ENCODE assay signal across 21 cellular contexts in the genomic region with DNA sequence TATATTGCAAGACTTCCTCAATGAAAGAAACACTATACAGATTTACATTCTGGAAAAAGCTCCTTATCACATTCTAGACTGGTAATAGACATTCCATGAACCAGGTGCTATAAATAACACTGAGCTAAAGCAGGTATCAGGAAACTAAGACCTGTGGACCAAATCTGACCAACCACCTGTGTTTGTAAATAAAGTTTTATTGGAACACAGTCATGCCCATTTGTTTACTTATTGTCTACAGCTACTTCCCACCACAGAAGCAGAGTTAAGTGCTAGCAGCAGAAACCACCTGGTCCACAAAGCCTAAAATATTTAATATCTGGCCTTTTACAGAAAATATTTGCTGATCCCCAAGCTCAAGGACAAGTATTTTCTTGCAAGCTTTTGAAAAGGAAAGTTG.
DNase-seq lines count a peak whose midpoint lies in the region; ATAC-seq, FAIRE-seq and TF ChIP-seq lines count a peak whose summit lies in the region.
"Had no signal": no experiment of that assay in that cellular context is flagged by ENCODE, and none has a peak within 500 bp of the region (broad histone marks: within the 10 kb centered on the region; RNA-seq: fewer than 3 reads in every experiment).

No MANE protein-coding gene starts in this region.

- BruUV-seq in GM12878 (replicated peaks; lab: Mats Ljungman, UMichigan), result no TSS peak

- no peaks in the 10 kb centered on the region for H3K9me3 ChIP-seq in GM12878 (replicated peaks; ENCODE audit: control insufficient read depth, insufficient read depth, low read length)
- H3K9me3 ChIP-seq in neural progenitor cell (ENCODE audit: low read depth), result no peaks in the 10 kb centered on the region
- H3K9me3 ChIP-seq: A549; BLaER1 treated with 17β-estradiol and CSF1 and Interleukin-3, amounts not matched to agents 10 nM and 100 nM; Caco-2 had no signal

- H3K27ac ChIP-seq in GM12878 (ENCODE audit: control insufficient read depth, insufficient read depth), result no peak overlapping the region
- no peak overlapping the region for H3K27ac ChIP-seq in neural progenitor cell
- H3K27ac ChIP-seq: 22Rv1; A549; BLaER1 treated with 17β-estradiol and CSF1 and Interleukin-3, amounts not matched to agents 10 nM and 100 nM; C4-2B had no signal

- H2AFZ ChIP-seq in GM12878 (ENCODE audit: control insufficient read depth, low read depth, low read length) (no peak overlapping the region), neural progenitor cell (replicated peaks) (peak overlapping the region; percentile 26)

- no peak for TF ChIP-seq POLR2A in GM12878 (IDR thresholded peaks at IDR 0.05; ENCODE audit: low read depth, low read length)

- H3K9ac ChIP-seq in GM12878 (ENCODE audit: control insufficient read depth, insufficient read depth, low read length) (no peak overlapping the region), neural progenitor cell (no peak overlapping the region)
- H3K9ac ChIP-seq: BLaER1 treated with 17β-estradiol and CSF1 and Interleukin-3, amounts not matched to agents 10 nM and 100 nM had no signal

- no peaks in the 10 kb centered on the region for H4K20me1 ChIP-seq in GM12878 (ENCODE audit: control insufficient read depth, insufficient read depth)
- H4K20me1 ChIP-seq in neural progenitor cell (ENCODE audit: low read depth), result no peaks in the 10 kb centered on the region
- H4K20me1 ChIP-seq: BLaER1 treated with 17β-estradiol and CSF1 and Interleukin-3, amounts not matched to agents 10 nM and 100 nM had no signal

- H3K27me3 Mint-ChIP-seq in neural progenitor cell (ENCODE audit: insufficient read depth, low read depth), result no peaks in the 10 kb centered on the region

- TF ChIP-seq EP300 in GM12878 (IDR thresholded peaks at IDR 0.05; ENCODE audit: borderline replicate concordance in 1 of 2, control insufficient read depth in 1 of 2, low read depth in 2 of 2, low read length in 2 of 2), result no peak

- H3K79me2 ChIP-seq in GM12878 (ENCODE audit: control insufficient read depth, insufficient read depth, low read length) (no peaks in the 10 kb centered on the region), neural progenitor cell (ENCODE audit: low read depth) (no peaks in the 10 kb centered on the region)

- no peak for TF ChIP-seq CTCF in LNCaP clone FGC (IDR thresholded peaks at IDR 0.05; ENCODE audit: control insufficient read depth, extremely low read depth, insufficient read depth)
- no peak for TF ChIP-seq CTCF in GM12878 (IDR thresholded peaks at IDR 0.05 in 2 of 3, conservative IDR thresholded peaks at IDR 0.05 in 1 of 3; ENCODE audit: control insufficient read depth in 2 of 3, extremely low read depth in 1 of 3, insufficient read depth in 1 of 3, low read depth in 3 of 3, low read length in 3 of 3)
- TF ChIP-seq CTCF in neural progenitor cell (IDR thresholded peaks at IDR 0.05), result no peak

- H3K4me3 ChIP-seq in LNCaP clone FGC (ENCODE audit: low read depth, low read length), result no peak overlapping the region
- no peak overlapping the region for H3K4me3 ChIP-seq in GM12878
- H3K4me3 ChIP-seq in neural progenitor cell, result no peak overlapping the region
- H3K4me3 ChIP-seq: A549; BLaER1 treated with 17β-estradiol and CSF1 and Interleukin-3, amounts not matched to agents 10 nM and 100 nM had no signal

- DNase-seq in LNCaP clone FGC (ENCODE audit: low read depth) (peak; percentile 15), GM12878 (ENCODE audit: low read depth, low spot score) (no peak), neural progenitor cell (ENCODE audit: low spot score) (no peak)
- DNase-seq: AML-193; Caco-2; Calu3; CD4-positive, alpha-beta T cell; CD8-positive, alpha-beta T cell; DMS79 treated with DMSO at 0.1 percent for 48 hours; GF-D8 had no signal

- no peaks in the 10 kb centered on the region for H3K36me3 Mint-ChIP-seq in neural progenitor cell
- H3K36me3 Mint-ChIP-seq: CD8-positive, alpha-beta T cell had no signal

- TF ChIP-seq RAD21 in GM12878 (IDR thresholded peaks at IDR 0.05; ENCODE audit: insufficient read depth, low read depth, low read length), result no peak

- H3F3A ChIP-seq in neural progenitor cell (ENCODE audit: low read depth), result no peaks in the 10 kb centered on the region

- H3K4me2 ChIP-seq in GM12878 (ENCODE audit: control insufficient read depth, insufficient read depth), result no peak overlapping the region
- H3K4me2 ChIP-seq in neural progenitor cell, result no peak overlapping the region
- H3K4me2 ChIP-seq: A549; BLaER1 treated with 17β-estradiol and CSF1 and Interleukin-3, amounts not matched to agents 10 nM and 100 nM had no signal

- no peaks in the 10 kb centered on the region for H3K4me1 Mint-ChIP-seq in neural progenitor cell
- H3K4me1 Mint-ChIP-seq: B cell had no signal

- H3K4me3 Mint-ChIP-seq in neural progenitor cell, result no peak overlapping the region
- H3K4me3 Mint-ChIP-seq: B cell; CD4-positive, alpha-beta T cell; CD8-positive, alpha-beta T cell had no signal

- H3K36me3 ChIP-seq in GM12878 (ENCODE audit: control insufficient read depth in 2 of 2, insufficient read depth in 2 of 2, low read length in 1 of 2) (no peaks in the 10 kb centered on the region), neural progenitor cell (no peaks in the 10 kb centered on the region)
- H3K36me3 ChIP-seq: BLaER1 treated with 17β-estradiol and CSF1 and Interleukin-3, amounts not matched to agents 10 nM and 100 nM had no signal

- POLR2A ChIA-PET in GM12878 (lab: Charles Lee), result no interaction called here

- no peak overlapping the region for H3K27ac Mint-ChIP-seq in neural progenitor cell
- H3K27ac Mint-ChIP-seq: B cell; CD4-positive, alpha-beta T cell; CD8-positive, alpha-beta T cell had no signal

- no peaks in the 10 kb centered on the region for H3K4me1 ChIP-seq in GM12878 (ENCODE audit: control insufficient read depth, insufficient read depth, low read length)
- H3K4me1 ChIP-seq in neural progenitor cell, result no peaks in the 10 kb centered on the region
- H3K4me1 ChIP-seq: A549; BLaER1 treated with 17β-estradiol and CSF1 and Interleukin-3, amounts not matched to agents 10 nM and 100 nM; Caco-2 had no signal

- in situ Hi-C loops in GM12878 (cut with MboI), result no loop called here

- CTCF ChIA-PET in GM12878 (lab: Yijun Ruan, JAX), result no interaction called here

- ATAC-seq in GM12878 (no peak), GM19035 (IDR thresholded peaks at IDR 0.05; ENCODE audit: unreplicated experiment) (no peak), HG03565 (IDR thresholded peaks at IDR 0.05; ENCODE audit: unreplicated experiment) (no peak)
- ATAC-seq: A549; CD8-positive, alpha-beta T cell had no signal

- H3K27me3 ChIP-seq in GM12878 (replicated peaks in 1 of 2; ENCODE audit: control insufficient read depth in 2 of 2, insufficient read depth in 2 of 2, low read length in 1 of 2), result no peaks in the 10 kb centered on the region
- H3K27me3 ChIP-seq in neural progenitor cell, result no peaks in the 10 kb centered on the region
- H3K27me3 ChIP-seq: BLaER1 treated with 17β-estradiol and CSF1 and Interleukin-3, amounts not matched to agents 10 nM and 100 nM had no signal

- no peak for FAIRE-seq in GM12878 (lab: Jason Lieb, UNC)
- FAIRE-seq: A549, G401.6, GM12892, GM18507, GM19239 had no signal

- intact Hi-C loops in GM12878 (cut with micrococcal nuclease; ENCODE audit: unreplicated experiment), result no loop called here

- RAD21 ChIA-PET in GM12878 (lab: Charles Lee; ENCODE audit: unreplicated experiment), result no interaction called here

- SMC1A ChIA-PET in GM12878 (lab: Charles Lee; ENCODE audit: uncharacterized antibody, unreplicated experiment), result interaction anchor here (1.1 to 1.6 kb wide), 2 partner anchors 8 to 30 kb away, joined by 3 read pairs; no protein-coding TSS in a partner anchor

- H3K9me3 Mint-ChIP-seq in neural progenitor cell, result no peaks in the 10 kb centered on the region
- H3K9me3 Mint-ChIP-seq: CD4-positive, alpha-beta T cell; CD8-positive, alpha-beta T cell had no signal

TF ChIP-seq in GM12878, 131 proteins besides CTCF, POLR2A, EP300 and RAD21 (continues in another document):
- TF ChIP-seq, protein P1, sequence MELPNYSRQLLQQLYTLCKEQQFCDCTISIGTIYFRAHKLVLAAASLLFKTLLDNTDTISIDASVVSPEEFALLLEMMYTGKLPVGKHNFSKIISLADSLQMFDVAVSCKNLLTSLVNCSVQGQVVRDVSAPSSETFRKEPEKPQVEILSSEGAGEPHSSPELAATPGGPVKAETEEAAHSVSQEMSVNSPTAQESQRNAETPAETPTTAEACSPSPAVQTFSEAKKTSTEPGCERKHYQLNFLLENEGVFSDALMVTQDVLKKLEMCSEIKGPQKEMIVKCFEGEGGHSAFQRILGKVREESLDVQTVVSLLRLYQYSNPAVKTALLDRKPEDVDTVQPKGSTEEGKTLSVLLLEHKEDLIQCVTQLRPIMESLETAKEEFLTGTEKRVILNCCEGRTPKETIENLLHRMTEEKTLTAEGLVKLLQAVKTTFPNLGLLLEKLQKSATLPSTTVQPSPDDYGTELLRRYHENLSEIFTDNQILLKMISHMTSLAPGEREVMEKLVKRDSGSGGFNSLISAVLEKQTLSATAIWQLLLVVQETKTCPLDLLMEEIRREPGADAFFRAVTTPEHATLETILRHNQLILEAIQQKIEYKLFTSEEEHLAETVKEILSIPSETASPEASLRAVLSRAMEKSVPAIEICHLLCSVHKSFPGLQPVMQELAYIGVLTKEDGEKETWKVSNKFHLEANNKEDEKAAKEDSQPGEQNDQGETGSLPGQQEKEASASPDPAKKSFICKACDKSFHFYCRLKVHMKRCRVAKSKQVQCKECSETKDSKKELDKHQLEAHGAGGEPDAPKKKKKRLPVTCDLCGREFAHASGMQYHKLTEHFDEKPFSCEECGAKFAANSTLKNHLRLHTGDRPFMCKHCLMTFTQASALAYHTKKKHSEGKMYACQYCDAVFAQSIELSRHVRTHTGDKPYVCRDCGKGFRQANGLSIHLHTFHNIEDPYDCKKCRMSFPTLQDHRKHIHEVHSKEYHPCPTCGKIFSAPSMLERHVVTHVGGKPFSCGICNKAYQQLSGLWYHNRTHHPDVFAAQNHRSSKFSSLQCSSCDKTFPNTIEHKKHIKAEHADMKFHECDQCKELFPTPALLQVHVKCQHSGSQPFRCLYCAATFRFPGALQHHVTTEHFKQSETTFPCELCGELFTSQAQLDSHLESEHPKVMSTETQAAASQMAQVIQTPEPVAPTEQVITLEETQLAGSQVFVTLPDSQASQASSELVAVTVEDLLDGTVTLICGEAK (IDR thresholded peaks at IDR 0.05; ENCODE audit: borderline replicate concordance), result peak; percentile 51; the same call in 1 of the 2 replicates
